ENCODE assay signal across 31 cellular contexts in genomic region chr2:3838348-3838747, GRCh38.
"Had no signal": no experiment of that assay in that cellular context is flagged by ENCODE, and none has a peak within 500 bp of the region (broad histone marks: within the 10 kb centered on the region; RNA-seq: fewer than 3 reads in every experiment).

No MANE protein-coding gene starts in this region.

- H3K27me3 ChIP-seq: adrenal gland, body of pancreas, SJCRH30 had no signal

- H3K4me3 Mint-ChIP-seq: activated CD4-positive, alpha-beta T cell treated with anti-CD3 and anti-CD28 coated beads, Interleukin-2, amount 10 ng/mL, durations not matched to agents 7 days and 5 days; activated CD8-positive, alpha-beta T cell treated with anti-CD3 and anti-CD28 coated beads, Interleukin-2, amount 10 ng/mL, durations not matched to agents 7 days and 5 days; activated naive CD4-positive, alpha-beta T cell treated with anti-CD3 and anti-CD28 coated beads for 36 hours; activated T-cell treated with anti-CD3 and anti-CD28 coated beads, Interleukin-2, amount 50 U/mL, for 4 hours; activated T-helper 1 cell treated with anti-CD3 and anti-CD28 coated beads, Interleukin-12 subunit alpha, Interleukin-12 subunit beta, Interleukin-2, Interleukin-4 antibody, amounts not matched to agents 30 ng/mL and 10 ng/mL and 1 ng/mL, durations not matched to agents 14 hours and 24 hours and 36 hours; IgD-negative memory B cell; T-helper 1 cell treated with Interleukin-12 subunit alpha and Interleukin-12 subunit beta and Interleukin-4 antibody, amounts not matched to agents 30 μg/mL and 1 μg/mL, for 36 hours; T-helper 2 cell treated with Interferon-gamma antibody and Interleukin-4, amounts not matched to agents 5 μg/mL and 100 μg/mL, for 36 hours had no signal

- H3K36me3 Mint-ChIP-seq: activated naive CD4-positive, alpha-beta T cell treated with anti-CD3 and anti-CD28 coated beads, Interleukin-2, amount 50 U/mL, for 72 hours had no signal

- H3K27me3 Mint-ChIP-seq: activated CD4-positive, alpha-beta T cell treated with anti-CD3 and anti-CD28 coated beads, Interleukin-2, amount 10 ng/mL, durations not matched to agents 7 days and 5 days; IgD-negative memory B cell had no signal

- H3K27ac ChIP-seq: adrenal gland, body of pancreas, SK-N-MC had no signal

- H3K4me1 ChIP-seq: adrenal gland, body of pancreas had no signal

- H3K4me1 Mint-ChIP-seq: activated CD4-positive, alpha-beta T cell treated with anti-CD3 and anti-CD28 coated beads, Interleukin-2, amount 10 ng/mL, durations not matched to agents 7 days and 5 days; IgD-negative memory B cell had no signal

- ATAC-seq: activated CD8-positive, alpha-beta T cell treated with anti-CD3 and anti-CD28 coated beads, Interleukin-2, amount 10 ng/mL, durations not matched to agents 7 days and 5 days; activated naive CD4-positive, alpha-beta T cell treated with anti-CD3 and anti-CD28 coated beads, Interleukin-2, amount 50 U/mL, for 72 hours; activated T-cell treated with anti-CD3 and anti-CD28 coated beads, Interleukin-2, amount 50 U/mL, for 4 hours; body of pancreas; Panc1 had no signal

- H3K4me3 ChIP-seq: adrenal gland, body of pancreas, MG63, SJCRH30, SK-N-MC had no signal

- DNase-seq: activated CD4-positive, alpha-beta T cell treated with anti-CD3 and anti-CD28 coated beads, Interleukin-2, amount 10 ng/mL, durations not matched to agents 7 days and 5 days; activated CD4-positive, alpha-beta T cell treated with anti-CD3 and anti-CD28 coated beads, Interleukin-2, amount 50 U/mL, for 48 hours; activated CD8-positive, alpha-beta T cell treated with anti-CD3 and anti-CD28 coated beads, Interleukin-2, amount 10 ng/mL, durations not matched to agents 7 days and 5 days; activated gamma-delta T cell treated with Interleukin-2 at 50 U/mL for 16 hours; activated naive CD4-positive, alpha-beta T cell treated with anti-CD3 and anti-CD28 coated beads for 36 hours; activated T-cell treated with anti-CD3 and anti-CD28 coated beads for 4 hours; activated T-cell treated with anti-CD3 and anti-CD28 coated beads, Interleukin-2, amount 50 U/mL, for 4 hours; adrenal gland; body of pancreas; caudate nucleus; cerebellar nuclear complex; Kasumi-1; KG1; MG63; NCI-H1092; NCI-H187 treated with DMSO at 0.1 percent for 48 hours; NCI-H2081 treated with DMSO at 0.1 percent for 48 hours; NCI-H226; NCI-H446 treated with DMSO at 0.1 percent for 48 hours; NCI-H524; NCI-H69; NCI-H82; SHP77; SJCRH30 had no signal

- H3K9me3 ChIP-seq: adrenal gland, body of pancreas, MG63, SJCRH30 had no signal

- H3K9me3 Mint-ChIP-seq: activated CD4-positive, alpha-beta T cell treated with anti-CD3 and anti-CD28 coated beads, Interleukin-2, amount 10 ng/mL, durations not matched to agents 7 days and 5 days; activated T-helper 1 cell treated with anti-CD3 and anti-CD28 coated beads, Interleukin-12 subunit alpha, Interleukin-12 subunit beta, Interleukin-2, Interleukin-4 antibody, amounts not matched to agents 30 ng/mL and 10 ng/mL and 1 ng/mL, durations not matched to agents 14 hours and 24 hours and 36 hours; T-helper 1 cell treated with Interleukin-12 subunit alpha and Interleukin-12 subunit beta and Interleukin-4 antibody, amounts not matched to agents 30 μg/mL and 1 μg/mL, for 36 hours had no signal

- H3K27ac Mint-ChIP-seq: activated CD4-positive, alpha-beta T cell treated with anti-CD3 and anti-CD28 coated beads, Interleukin-2, amount 10 ng/mL, durations not matched to agents 7 days and 5 days; activated CD8-positive, alpha-beta T cell treated with anti-CD3 and anti-CD28 coated beads, Interleukin-2, amount 10 ng/mL, durations not matched to agents 7 days and 5 days; activated naive CD4-positive, alpha-beta T cell treated with anti-CD3 and anti-CD28 coated beads for 36 hours; activated naive CD4-positive, alpha-beta T cell treated with anti-CD3 and anti-CD28 coated beads, Interleukin-2, amount 50 U/mL, for 72 hours; activated T-helper 1 cell treated with anti-CD3 and anti-CD28 coated beads, Interleukin-12 subunit alpha, Interleukin-12 subunit beta, Interleukin-2, Interleukin-4 antibody, amounts not matched to agents 30 ng/mL and 10 ng/mL and 1 ng/mL, durations not matched to agents 14 hours and 24 hours and 36 hours; IgD-negative memory B cell; T-helper 1 cell treated with Interleukin-12 subunit alpha and Interleukin-12 subunit beta and Interleukin-4 antibody, amounts not matched to agents 30 μg/mL and 1 μg/mL, for 36 hours; T-helper 2 cell treated with Interferon-gamma antibody and Interleukin-4, amounts not matched to agents 5 μg/mL and 100 μg/mL, for 36 hours had no signal
